ENCODE assay signal across 1 cellular context in genomic region chr6:158232445-158233213, GRCh38.
TF ChIP-seq lines count a peak whose summit lies in the region.

No MANE protein-coding gene starts in this region.

TF ChIP-seq in K562, 482 proteins besides CTCF, POLR2A, EP300 and RAD21 (continued from another document and continues in another):
- no peak for TF ChIP-seq HINFP (tag; conservative IDR thresholded peaks at IDR 0.05; ENCODE audit: low read depth)
- TF ChIP-seq BHLHE40 (IDR thresholded peaks at IDR 0.05; ENCODE audit: low read length), result 0 out of 2 replicates have a peak, but pooled peaks have one; percentile 27
- TF ChIP-seq DACH1 (IDR thresholded peaks at IDR 0.05; ENCODE audit: partially characterized antibody), result no peak
- TF ChIP-seq THRAP3 (IDR thresholded peaks at IDR 0.05; ENCODE audit: borderline replicate concordance), result no peak
- TF ChIP-seq GATA2 (CRISPR knock-in tag; IDR thresholded peaks at IDR 0.05), result no peak
- TF ChIP-seq HMGXB4 (CRISPR knock-in tag; IDR thresholded peaks at IDR 0.05), result no peak
- TF ChIP-seq ZFPM2 (CRISPR knock-in tag; IDR thresholded peaks at IDR 0.05), result no peak
- TF ChIP-seq OTX1 (CRISPR knock-in tag; IDR thresholded peaks at IDR 0.05), result no peak
- no peak for TF ChIP-seq CEBPZ (IDR thresholded peaks at IDR 0.05; ENCODE audit: borderline replicate concordance, low read depth, low read length)
- TF ChIP-seq TBL1XR1 (IDR thresholded peaks at IDR 0.05; ENCODE audit: low read length in 2 of 2), result no peak
- no peak for TF ChIP-seq ZNF263 (CRISPR knock-in tag; IDR thresholded peaks at IDR 0.05; ENCODE audit: borderline replicate concordance)
- TF ChIP-seq ZNF583 (CRISPR knock-in tag; IDR thresholded peaks at IDR 0.05), result no peak; the same call in 1 of the 2 replicates
- TF ChIP-seq ZNF324 (CRISPR knock-in tag; IDR thresholded peaks at IDR 0.05), result no peak
- TF ChIP-seq SRSF3 (IDR thresholded peaks at IDR 0.05; ENCODE audit: insufficient read depth, low read length), result 0 out of 2 replicates have a peak, but pooled peaks have one; percentile 28
- no peak for TF ChIP-seq RBM17 (IDR thresholded peaks at IDR 0.05; ENCODE audit: borderline replicate concordance, low read depth, low read length)
- no peak for TF ChIP-seq RB1 (IDR thresholded peaks at IDR 0.05; ENCODE audit: low read depth)
- TF ChIP-seq CHD2 (IDR thresholded peaks at IDR 0.05; ENCODE audit: low read depth, low read length), result no peak
- TF ChIP-seq STAT5A (IDR thresholded peaks at IDR 0.05; ENCODE audit: borderline replicate concordance, low read length), result no peak
- no peak for TF ChIP-seq MXI1 (IDR thresholded peaks at IDR 0.05; ENCODE audit: low read depth, low read length)
- no peak for TF ChIP-seq ID3 (CRISPR knock-in tag; IDR thresholded peaks at IDR 0.05)
- TF ChIP-seq ID3 (tag; IDR thresholded peaks at IDR 0.05), result no peak
- TF ChIP-seq GTF2B (IDR thresholded peaks at IDR 0.05; ENCODE audit: extremely low read depth, insufficient read length), result no peak
- no peak for TF ChIP-seq HSF4 (CRISPR knock-in tag; IDR thresholded peaks at IDR 0.05; ENCODE audit: borderline replicate concordance)
- no peak for TF ChIP-seq ZNF75A (CRISPR knock-in tag; IDR thresholded peaks at IDR 0.05)
- TF ChIP-seq ZNF445 (CRISPR knock-in tag; IDR thresholded peaks at IDR 0.05; ENCODE audit: low read depth), result no peak
- no peak for TF ChIP-seq ZNF449 (CRISPR knock-in tag; IDR thresholded peaks at IDR 0.05)
- peak; percentile 70 for TF ChIP-seq SMAD4 (CRISPR knock-in tag; conservative IDR thresholded peaks at IDR 0.05)
- no peak for TF ChIP-seq ZNF398 (CRISPR knock-in tag; IDR thresholded peaks at IDR 0.05)
- no peak for TF ChIP-seq DDX20 (tag; IDR thresholded peaks at IDR 0.05; ENCODE audit: low read depth)
- no peak for TF ChIP-seq REST (CRISPR knock-in tag; IDR thresholded peaks at IDR 0.05; ENCODE audit: low read depth)
- TF ChIP-seq RBBP5 (IDR thresholded peaks at IDR 0.05; ENCODE audit: borderline replicate concordance, insufficient read depth, low read length, poor library complexity, severe bottlenecking), result peak; percentile 71
- TF ChIP-seq NFE2L1 (tag; IDR thresholded peaks at IDR 0.05; ENCODE audit: borderline replicate concordance, low read depth), result no peak
- no peak for TF ChIP-seq CBX5 (IDR thresholded peaks at IDR 0.05; ENCODE audit: borderline replicate concordance, low read depth)
- no peak for TF ChIP-seq SMAD3 (CRISPR knock-in tag; conservative IDR thresholded peaks at IDR 0.05)
- TF ChIP-seq ZNF511 (CRISPR knock-in tag; IDR thresholded peaks at IDR 0.05), result peak; percentile 76; the same call in 1 of the 2 replicates
- TF ChIP-seq RFX1 (IDR thresholded peaks at IDR 0.05), result no peak
- no peak for TF ChIP-seq NCOR1 (IDR thresholded peaks at IDR 0.05)
- TF ChIP-seq ZNF124 (CRISPR knock-in tag; IDR thresholded peaks at IDR 0.05), result no peak
- no peak for TF ChIP-seq SRF (CRISPR knock-in tag; IDR thresholded peaks at IDR 0.05)
- no peak for TF ChIP-seq ETV5 (CRISPR knock-in tag; IDR thresholded peaks at IDR 0.05; ENCODE audit: low read depth)
- TF ChIP-seq ARHGAP35 (IDR thresholded peaks at IDR 0.05; ENCODE audit: partially characterized antibody), result no peak
- no peak for TF ChIP-seq MTA1 (IDR thresholded peaks at IDR 0.05; ENCODE audit: borderline replicate concordance)
- TF ChIP-seq FOXP1 (CRISPR knock-in tag; IDR thresholded peaks at IDR 0.05), result no peak
- no peak for TF ChIP-seq TCFL5 (CRISPR knock-in tag; conservative IDR thresholded peaks at IDR 0.05)
- TF ChIP-seq CTCFL (IDR thresholded peaks at IDR 0.05; ENCODE audit: borderline replicate concordance, insufficient read depth, low read depth, low read length, poor library complexity, severe bottlenecking), result no peak
- no peak for TF ChIP-seq RBM14 (IDR thresholded peaks at IDR 0.05; ENCODE audit: borderline replicate concordance, insufficient read depth, low read depth, low read length)
- TF ChIP-seq SMAD1 (IDR thresholded peaks at IDR 0.05; ENCODE audit: low read depth, low read length, partially characterized antibody), result no peak
- no peak for TF ChIP-seq SMARCB1 (IDR thresholded peaks at IDR 0.05; ENCODE audit: insufficient read length, low read depth)
